In the genomic region with DNA sequence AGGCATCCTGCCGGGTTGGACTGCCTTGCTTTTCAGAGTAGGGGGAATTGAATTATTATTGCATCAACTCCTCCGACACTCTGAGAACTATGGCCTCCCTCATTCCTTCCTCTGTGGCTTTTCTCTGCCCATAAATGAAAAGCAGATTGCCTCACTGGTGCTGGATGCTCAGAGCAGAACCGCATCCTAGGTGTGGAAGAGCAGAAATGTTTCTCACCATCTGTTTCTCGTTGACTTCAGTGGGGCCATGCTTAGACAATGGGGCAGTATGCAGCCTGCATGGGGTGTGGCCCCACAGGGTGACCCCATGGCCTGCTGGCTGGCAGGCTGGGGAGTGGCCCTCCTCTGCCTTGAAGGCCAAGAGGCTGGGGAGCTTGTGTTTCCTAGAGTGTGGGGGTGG, we compare ENCODE assay signal across 17 cellular contexts. TPM values are rescaled to one million over a fixed set of nuclear protein-coding genes. Genes with fewer than 3 reads are reported as not detected.
DNase-seq lines count a peak whose midpoint lies in the region; ATAC-seq and TF ChIP-seq lines count a peak whose summit lies in the region.
"Had no signal": no experiment of that assay in that cellular context is flagged by ENCODE, and none has a peak within 500 bp of the region (broad histone marks: within the 10 kb centered on the region; RNA-seq: fewer than 3 reads in every experiment).

No MANE protein-coding gene starts in this region.

- H3K9me3 Mint-ChIP-seq in chondrocyte (ENCODE audit: low read depth) = no peaks in the 10 kb centered on the region
- no peaks in the 10 kb centered on the region for H3K9me3 Mint-ChIP-seq in stimulated activated memory B cell treated with anti-CD40 and anti-IgM and Interleukin-4, amounts not matched to agents 10 μg/mL and 1 μg/mL and 100 μg/mL, for 72 hours
- no peaks in the 10 kb centered on the region for H3K9me3 Mint-ChIP-seq in activated T-cell treated with anti-CD3 and anti-CD28 coated beads, Interleukin-2, amount 50 U/mL, for 24 hours
- H3K9me3 Mint-ChIP-seq: activated CD4-positive, alpha-beta T cell treated with anti-CD3 and anti-CD28 coated beads, Interleukin-2, amount 10 ng/mL, durations not matched to agents 24 days and 14 days; stimulated activated effector memory CD8-positive, alpha-beta T cell treated with anti-CD3 and anti-CD28 coated beads, Interleukin-12 subunit alpha, Interleukin-12 subunit beta, amount 100 ng/mL, for 72 hours had no signal

- DNase-seq in AG10803 (ENCODE audit: low read depth) = peak; percentile 97
- peak; percentile 83 for DNase-seq in MV-4-11 (lab: John Stamatoyannopoulos, UW)
- DNase-seq in chondrocyte (ENCODE audit: low spot score) = no peak
- no peak for DNase-seq in left lobe of liver (ENCODE audit: low spot score)
- no peak for DNase-seq in stimulated activated naive CD4-positive, alpha-beta T cell (lab: John Stamatoyannopoulos, UW)
- no peak for DNase-seq in SK-N-DZ (ENCODE audit: low spot score)
- no peak for DNase-seq in activated T-cell treated with anti-CD3 and anti-CD28 coated beads, Interleukin-2, amount 50 U/mL, for 24 hours
- DNase-seq: activated CD4-positive, alpha-beta T cell treated with anti-CD3 and anti-CD28 coated beads, Interleukin-2, amount 10 ng/mL, durations not matched to agents 24 days and 14 days; activated naive CD4-positive, alpha-beta T cell; erythroblast; NCI-H1436 treated with DMSO at 0.1 percent for 48 hours; NCI-H69; T-helper 1 cell had no signal

- no peak overlapping the region for H3K4me3 ChIP-seq in AG10803 (ENCODE audit: low read length)

- peak; percentile 32 for ATAC-seq in left lobe of liver
- ATAC-seq in stimulated activated memory B cell treated with anti-CD40 and anti-IgM and Interleukin-4, amounts not matched to agents 10 μg/mL and 1 μg/mL and 100 μg/mL, for 72 hours = no peak
- ATAC-seq: stimulated activated effector memory CD8-positive, alpha-beta T cell treated with anti-CD3 and anti-CD28 coated beads, Interleukin-12 subunit alpha, Interleukin-12 subunit beta, amount 100 ng/mL, for 72 hours had no signal

- no peak overlapping the region for H3K4me3 Mint-ChIP-seq in chondrocyte (ENCODE audit: unreplicated experiment)
- H3K4me3 Mint-ChIP-seq in stimulated activated memory B cell treated with anti-CD40 and anti-IgM and Interleukin-4, amounts not matched to agents 10 μg/mL and 1 μg/mL and 100 μg/mL, for 72 hours = no peak overlapping the region
- H3K4me3 Mint-ChIP-seq in activated T-cell treated with anti-CD3 and anti-CD28 coated beads, Interleukin-2, amount 50 U/mL, for 24 hours = no peak overlapping the region
- H3K4me3 Mint-ChIP-seq: activated CD4-positive, alpha-beta T cell treated with anti-CD3 and anti-CD28 coated beads, Interleukin-2, amount 10 ng/mL, durations not matched to agents 24 days and 14 days; stimulated activated effector memory CD8-positive, alpha-beta T cell treated with anti-CD3 and anti-CD28 coated beads, Interleukin-12 subunit alpha, Interleukin-12 subunit beta, amount 100 ng/mL, for 72 hours had no signal

- TF ChIP-seq CTCF in AG10803 (conservative IDR thresholded peaks at IDR 0.05; ENCODE audit: low read length) = no peak
- no peak for TF ChIP-seq CTCF in chondrocyte (IDR thresholded peaks at IDR 0.05)

- H3K27me3 Mint-ChIP-seq in chondrocyte (ENCODE audit: low read depth) = no peaks in the 10 kb centered on the region
- H3K27me3 Mint-ChIP-seq in stimulated activated memory B cell treated with anti-CD40 and anti-IgM and Interleukin-4, amounts not matched to agents 10 μg/mL and 1 μg/mL and 100 μg/mL, for 72 hours = peaks cover 28% of the 10 kb centered on the region
- H3K27me3 Mint-ChIP-seq in activated T-cell treated with anti-CD3 and anti-CD28 coated beads, Interleukin-2, amount 50 U/mL, for 24 hours = peaks cover 20% of the 10 kb centered on the region

- H3K27ac Mint-ChIP-seq in chondrocyte (ENCODE audit: unreplicated experiment) = peak overlapping the region; percentile 50
- no peak overlapping the region for H3K27ac Mint-ChIP-seq in stimulated activated memory B cell treated with anti-CD40 and anti-IgM and Interleukin-4, amounts not matched to agents 10 μg/mL and 1 μg/mL and 100 μg/mL, for 72 hours
- no peak overlapping the region for H3K27ac Mint-ChIP-seq in activated T-cell treated with anti-CD3 and anti-CD28 coated beads, Interleukin-2, amount 50 U/mL, for 24 hours
- H3K27ac Mint-ChIP-seq: activated CD4-positive, alpha-beta T cell treated with anti-CD3 and anti-CD28 coated beads, Interleukin-2, amount 10 ng/mL, durations not matched to agents 24 days and 14 days; stimulated activated effector memory CD8-positive, alpha-beta T cell treated with anti-CD3 and anti-CD28 coated beads, Interleukin-12 subunit alpha, Interleukin-12 subunit beta, amount 100 ng/mL, for 72 hours had no signal

- peaks cover 65% of the 10 kb centered on the region for H3K4me1 Mint-ChIP-seq in chondrocyte (ENCODE audit: low read depth)
- H3K4me1 Mint-ChIP-seq in stimulated activated memory B cell treated with anti-CD40 and anti-IgM and Interleukin-4, amounts not matched to agents 10 μg/mL and 1 μg/mL and 100 μg/mL, for 72 hours = no peaks in the 10 kb centered on the region
- H3K4me1 Mint-ChIP-seq in activated T-cell treated with anti-CD3 and anti-CD28 coated beads, Interleukin-2, amount 50 U/mL, for 24 hours (ENCODE audit: low read depth) = no peaks in the 10 kb centered on the region
- H3K4me1 Mint-ChIP-seq: activated CD4-positive, alpha-beta T cell treated with anti-CD3 and anti-CD28 coated beads, Interleukin-2, amount 10 ng/mL, durations not matched to agents 24 days and 14 days; stimulated activated effector memory CD8-positive, alpha-beta T cell treated with anti-CD3 and anti-CD28 coated beads, Interleukin-12 subunit alpha, Interleukin-12 subunit beta, amount 100 ng/mL, for 72 hours had no signal

- H3K36me3 Mint-ChIP-seq in chondrocyte (ENCODE audit: low read depth) = no peaks in the 10 kb centered on the region
- no peaks in the 10 kb centered on the region for H3K36me3 Mint-ChIP-seq in stimulated activated memory B cell treated with anti-CD40 and anti-IgM and Interleukin-4, amounts not matched to agents 10 μg/mL and 1 μg/mL and 100 μg/mL, for 72 hours
- no peaks in the 10 kb centered on the region for H3K36me3 Mint-ChIP-seq in activated T-cell treated with anti-CD3 and anti-CD28 coated beads, Interleukin-2, amount 50 U/mL, for 24 hours (ENCODE audit: low read depth)
- H3K36me3 Mint-ChIP-seq: stimulated activated effector memory CD8-positive, alpha-beta T cell treated with anti-CD3 and anti-CD28 coated beads, Interleukin-12 subunit alpha, Interleukin-12 subunit beta, amount 100 ng/mL, for 72 hours had no signal

RNA-seq across cellular contexts. Expression of gene TGFBI, which starts 27.3 kb away (rescaled TPM):
- total RNA-seq in chondrocyte (491 to 631 TPM (median 620 TPM) in 3 replicates), left lobe of liver (49.3 TPM)
- polyA plus RNA-seq in SK-N-DZ (2014; cell fraction: cytosol; rRNA removed) = not detected in 2 replicates
- 0.59 TPM in 1 of 2 replicates, not detected in the other for polyA plus RNA-seq in SK-N-DZ (2014; cell fraction: nucleus; rRNA removed)
- total RNA-seq: activated CD4-positive, alpha-beta T cell treated with anti-CD3 and anti-CD28 coated beads, Interleukin-2, amount 10 ng/mL, durations not matched to agents 24 days and 14 days had no signal

RNA-seq across cellular contexts. Expression of gene LECT2, which starts 46.7 kb away (rescaled TPM):
- total RNA-seq in chondrocyte = not detected in 3 replicates
- 6.5 TPM for total RNA-seq in left lobe of liver
- polyA plus RNA-seq in SK-N-DZ (2014; cell fraction: cytosol; rRNA removed) = not detected in 2 replicates
- not detected in 2 replicates for polyA plus RNA-seq in SK-N-DZ (2014; cell fraction: nucleus; rRNA removed)
- total RNA-seq: activated CD4-positive, alpha-beta T cell treated with anti-CD3 and anti-CD28 coated beads, Interleukin-2, amount 10 ng/mL, durations not matched to agents 24 days and 14 days; mononuclear cell; posterior vena cava had no signal

Comparison
In these comparisons a context has a peak if more than half of its experiments do, and no peak if none do; other contexts are left out.
1. DNase-seq: peak in AG10803 (single experiment) and MV-4-11 (single experiment); none in chondrocyte (single experiment), left lobe of liver (single experiment), stimulated activated naive CD4-positive, alpha-beta T cell (0 of 6), SK-N-DZ (single experiment) and activated T-cell treated with anti-CD3 and anti-CD28 coated beads, Interleukin-2, amount 50 U/mL, for 24 hours (single experiment).